In the genomic region with DNA sequence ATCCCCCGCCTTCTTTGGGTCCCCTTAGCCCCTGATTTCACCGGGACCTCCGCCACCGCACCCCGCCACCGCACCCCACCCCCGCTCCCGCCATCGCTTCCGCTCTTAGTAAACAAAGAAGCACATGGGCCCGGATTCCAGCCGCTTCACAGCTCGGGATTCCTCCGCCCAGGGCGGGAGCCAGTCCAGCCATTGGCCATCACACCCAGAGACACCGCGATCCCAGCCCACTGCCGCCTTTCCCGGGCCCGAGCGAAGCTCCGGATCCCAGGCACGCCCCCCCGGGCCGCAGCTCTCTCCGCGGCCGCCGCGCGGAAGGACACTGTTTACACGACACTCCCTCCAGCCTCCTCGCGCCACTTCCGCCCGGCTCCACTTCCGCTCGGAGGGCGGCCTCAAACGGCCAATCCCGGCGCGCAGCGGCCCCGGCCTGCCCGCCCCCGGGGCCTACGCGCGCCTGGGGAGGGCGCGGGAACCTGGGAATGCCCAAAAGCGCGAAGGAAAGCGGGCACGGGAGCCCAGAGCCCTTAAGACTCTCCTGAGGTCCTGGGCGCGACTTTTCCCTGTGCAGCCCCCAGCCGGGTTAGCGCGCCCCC, we compare ENCODE assay signal across 8 cellular contexts. TPM values are rescaled to one million over a fixed set of nuclear protein-coding genes. Genes with fewer than 3 reads are reported as not detected.
A peak's percentile ranks its signal among the peaks of the same experiment; 100 is the strongest.
DNase-seq lines count a peak whose midpoint lies in the region; TF ChIP-seq lines count a peak whose summit lies in the region.

No MANE protein-coding gene starts in this region.

- H2BK15ac ChIP-seq in H9 (ENCODE audit: low read depth, low read length) = no peak overlapping the region

- H4K8ac ChIP-seq in H9 (replicated peaks; ENCODE audit: insufficient read length, low read depth, low read length) = peak overlapping the region; percentile 99

- H3K4me3 ChIP-seq in foreskin fibroblast (ENCODE audit: low read depth in 1 of 2, low read length in 2 of 2) = peak overlapping the region; percentile 63 to 88

- H3K27ac Mint-ChIP-seq in H9 (peak overlapping the region; percentile 99 to 100 (median 99)), neural crest cell (ENCODE audit: unreplicated experiment) (peak overlapping the region; percentile 100)
- H3K27ac Mint-ChIP-seq in stimulated activated naive CD8-positive, alpha-beta T cell treated with anti-CD3 and anti-CD28 coated beads, Interleukin-15, Interleukin-2, amounts not matched to agents 100 ng/mL and 50 ng/mL, for 24 hours = peak overlapping the region; percentile 96

- H3K4me1 ChIP-seq in H9 (ENCODE audit: insufficient read depth, low read length) = no peaks in the 10 kb centered on the region

- H2BK120ac ChIP-seq in H9 (ENCODE audit: low read depth, low read length, poor library complexity, severe bottlenecking) = peak overlapping the region; percentile 94

- H3K14ac ChIP-seq in H9 (ENCODE audit: insufficient read depth, low read length) = peak overlapping the region; percentile 100

- H3K18ac ChIP-seq in H9 (ENCODE audit: insufficient read length, low read depth, low read length) = peak overlapping the region; percentile 100

- peak overlapping the region; percentile 75 for H3K4me2 ChIP-seq in H9 (ENCODE audit: insufficient read depth, insufficient read length, low read length)

- H3K27me3 ChIP-seq in H9 (ENCODE audit: insufficient read depth, low read length) = no peaks in the 10 kb centered on the region

- H3K36me3 Mint-ChIP-seq in H9 (ENCODE audit: insufficient read depth in 1 of 3, low read depth in 3 of 3) = peaks cover 56 to 75% (median 69%) of the 10 kb centered on the region in 3 experiments
- peaks cover 46% of the 10 kb centered on the region for H3K36me3 Mint-ChIP-seq in neural crest cell (ENCODE audit: low read depth)
- H3K36me3 Mint-ChIP-seq in stimulated activated naive CD8-positive, alpha-beta T cell treated with anti-CD3 and anti-CD28 coated beads, Interleukin-15, Interleukin-2, amounts not matched to agents 100 ng/mL and 50 ng/mL, for 24 hours (ENCODE audit: low read depth) = peaks cover 63% of the 10 kb centered on the region

- H3K9me3 ChIP-seq in H9 (ENCODE audit: control insufficient read depth, low read depth, low read length) = no peaks in the 10 kb centered on the region

- no peak for TF ChIP-seq CTCF in H9 (conservative IDR thresholded peaks at IDR 0.05)
- no peak for TF ChIP-seq CTCF in foreskin fibroblast (IDR thresholded peaks at IDR 0.05; ENCODE audit: low read depth, low read length)
- TF ChIP-seq CTCF in neural crest cell (conservative IDR thresholded peaks at IDR 0.05) = no peak

- H3K23me2 ChIP-seq in H9 (ENCODE audit: insufficient read length, low read depth, low read length, poor library complexity, severe bottlenecking) = no peaks in the 10 kb centered on the region

- no peak overlapping the region for H3K23ac ChIP-seq in H9 (ENCODE audit: insufficient read length, low read depth, low read length)

- H3K4me3 Mint-ChIP-seq in H9 (peak overlapping the region; percentile 93 to 95), neural crest cell (peak overlapping the region; percentile 99)
- H3K4me3 Mint-ChIP-seq in stimulated activated naive CD8-positive, alpha-beta T cell treated with anti-CD3 and anti-CD28 coated beads, Interleukin-15, Interleukin-2, amounts not matched to agents 100 ng/mL and 50 ng/mL, for 24 hours = peak overlapping the region; percentile 89

- peak overlapping the region; percentile 86 for H3K27ac ChIP-seq in H9 (ENCODE audit: insufficient read length, low read depth, low read length)

- H3K4me1 Mint-ChIP-seq in H9 = peaks cover 20 to 34% of the 10 kb centered on the region in 2 experiments
- H3K4me1 Mint-ChIP-seq in neural crest cell = peaks cover 62% of the 10 kb centered on the region
- H3K4me1 Mint-ChIP-seq in stimulated activated naive CD8-positive, alpha-beta T cell treated with anti-CD3 and anti-CD28 coated beads, Interleukin-15, Interleukin-2, amounts not matched to agents 100 ng/mL and 50 ng/mL, for 24 hours (ENCODE audit: low read depth) = peaks cover 51% of the 10 kb centered on the region

- peaks cover 5% of the 10 kb centered on the region; the same call in 1 of the 2 replicates for H3K79me2 ChIP-seq in H9 (ENCODE audit: insufficient read depth, low read length)

- H2AK5ac ChIP-seq in H9 (ENCODE audit: insufficient read length, low read length) = peak overlapping the region; percentile 93

- H4K5ac ChIP-seq in H9 (ENCODE audit: insufficient read length, low read depth, low read length) = peak overlapping the region; percentile 100

- H2BK5ac ChIP-seq in H9 (ENCODE audit: insufficient read length, low read length) = peak overlapping the region; percentile 99

- H3T11ph ChIP-seq in H9 (ENCODE audit: low read length) = no peak overlapping the region

- no peak overlapping the region for H2BK20ac ChIP-seq in H9 (ENCODE audit: low read depth, low read length, poor library complexity, severe bottlenecking)

- peak overlapping the region; percentile 100 for H3K9ac ChIP-seq in H9 (ENCODE audit: extremely low read depth, insufficient read length, low read length)

- no peaks in the 10 kb centered on the region for H4K20me1 ChIP-seq in H9 (ENCODE audit: control insufficient read depth, insufficient read depth, insufficient read length)

- peak; percentile 95 for DNase-seq in ELF-1 (ENCODE audit: low read depth, low spot score)
- peak; percentile 92 for DNase-seq in H9
- peak; percentile 93 for DNase-seq in M059J (ENCODE audit: low read depth)
- DNase-seq in SHP77 (lab: John Stamatoyannopoulos, UW) = peak; percentile 84 to 89
- peak; percentile 83 for DNase-seq in activated gamma-delta T cell treated with Interleukin-2 at 50 U/mL for 16 hours
- peak; percentile 98 to 100 for DNase-seq in foreskin fibroblast
- peak; percentile 86 for DNase-seq in neural crest cell (ENCODE audit: low read depth, low spot score)

- H2BK12ac ChIP-seq in H9 (ENCODE audit: insufficient read length, low read depth, low read length) = peak overlapping the region; percentile 92

- H3K9me3 Mint-ChIP-seq in H9 (peaks cover 0 to 3% of the 10 kb centered on the region in 2 experiments; a peak in 1 of 5 replicates), neural crest cell (no peaks in the 10 kb centered on the region)
- no peaks in the 10 kb centered on the region for H3K9me3 Mint-ChIP-seq in stimulated activated naive CD8-positive, alpha-beta T cell treated with anti-CD3 and anti-CD28 coated beads, Interleukin-15, Interleukin-2, amounts not matched to agents 100 ng/mL and 50 ng/mL, for 24 hours

- H3K56ac ChIP-seq in H9 (ENCODE audit: insufficient read length, low read depth, low read length) = peak overlapping the region; percentile 97

- WGBS in H9 (ENCODE audit: extremely low coverage, insufficient read length, low lambda C conversion rate) = no CpG with 5 or more reads among the region's 61 CpGs

- peak overlapping the region; percentile 99 for H4K91ac ChIP-seq in H9 (ENCODE audit: insufficient read length, low read depth, low read length)

- H3K27me3 Mint-ChIP-seq in H9 (ENCODE audit: low read depth) (no peaks in the 10 kb centered on the region; the same call in 1 of the 2 replicates), neural crest cell (ENCODE audit: low read depth) (peaks cover 30% of the 10 kb centered on the region)
- no peaks in the 10 kb centered on the region for H3K27me3 Mint-ChIP-seq in stimulated activated naive CD8-positive, alpha-beta T cell treated with anti-CD3 and anti-CD28 coated beads, Interleukin-15, Interleukin-2, amounts not matched to agents 100 ng/mL and 50 ng/mL, for 24 hours

- H3K4ac ChIP-seq in H9 (ENCODE audit: low read depth, low read length) = peak overlapping the region; percentile 100

- H3K79me1 ChIP-seq in H9 (ENCODE audit: insufficient read depth, low read depth, low read length, poor library complexity, severe bottlenecking) = peaks cover 3% of the 10 kb centered on the region

- no peak overlapping the region for H2AFZ ChIP-seq in H9 (ENCODE audit: low read length)

RNA-seq across cellular contexts. Expression of a gene that starts 0.7 kb away (rescaled TPM):
- total RNA-seq in H9 (2021) = 387 and 390 TPM in 2 replicates
- 146 and 183 TPM in 2 replicates for total RNA-seq in M059J (2014; rRNA removed; shearing (Covaris generic))
- 420 and 426 TPM in 2 replicates for total RNA-seq in neural crest cell

RNA-seq across cellular contexts. Expression of a gene that starts 0.9 kb away (rescaled TPM):
- 18.8 and 20.2 TPM in 2 replicates for total RNA-seq in H9 (2021)
- total RNA-seq in M059J (2014; rRNA removed; shearing (Covaris generic)) = 21.7 and 23.3 TPM in 2 replicates
- 22.6 and 23.6 TPM in 2 replicates for total RNA-seq in neural crest cell

RNA-seq across cellular contexts. Expression of a gene that starts 11.7 kb away (rescaled TPM):
- total RNA-seq in H9 (2021) = 140 and 144 TPM in 2 replicates
- 98.4 and 109 TPM in 2 replicates for total RNA-seq in M059J (2014; rRNA removed; shearing (Covaris generic))
- total RNA-seq in neural crest cell = 142 and 160 TPM in 2 replicates

RNA-seq across cellular contexts. Expression of a gene that starts 18.6 kb away (rescaled TPM):
- total RNA-seq in H9 (2021) (87.1 and 88.9 TPM in 2 replicates), neural crest cell (82.0 and 88.9 TPM in 2 replicates)
- 60.7 and 93.2 TPM in 2 replicates for total RNA-seq in M059J (2014; rRNA removed; shearing (Covaris generic))

RNA-seq across cellular contexts. Expression of a gene that starts 18.9 kb away (rescaled TPM):
- total RNA-seq in H9 (2021) = 10.4 and 12.3 TPM in 2 replicates
- total RNA-seq in M059J (2014; rRNA removed; shearing (Covaris generic)) = 24.1 and 33.6 TPM in 2 replicates
- total RNA-seq in neural crest cell = 27.7 and 27.9 TPM in 2 replicates

Comparison
In these comparisons a context has a peak if more than half of its experiments do, and no peak if none do; other contexts are left out.
1. Peak in every context shown above with its lines: DNase-seq, H3K4me3 ChIP-seq and H3K27ac ChIP-seq.